ENCODE assay signal across 15 cellular contexts in genomic region chr2:217371681-217372297, GRCh38.
DNase-seq lines count a peak whose midpoint lies in the region; ATAC-seq and TF ChIP-seq lines count a peak whose summit lies in the region.
"Had no signal": no experiment of that assay in that cellular context is flagged by ENCODE, and none has a peak within 500 bp of the region (broad histone marks: within the 10 kb centered on the region; RNA-seq: fewer than 3 reads in every experiment).

No MANE protein-coding gene starts in this region.

- TF ChIP-seq POLR2A in thyroid gland (IDR thresholded peaks at IDR 0.05) = peak in 1 of 2 donors; percentile 46

- DNase-seq in Right ventricle myocardium superior = no peak
- no peak for DNase-seq in left ventricle myocardium inferior
- DNase-seq in astrocyte of the hippocampus (ENCODE audit: low read depth, low spot score) = peak; percentile 87
- DNase-seq in mucosa of gallbladder (ENCODE audit: low spot score) = peak; percentile 22
- peak; percentile 89 to 90 for DNase-seq in thyroid gland
- no peak for DNase-seq in activated CD8-positive, alpha-beta memory T cell treated with anti-CD3 and anti-CD28 coated beads, Interleukin-2, amount 50 U/mL, for 4 hours
- DNase-seq in NCI-H128 (lab: John Stamatoyannopoulos, UW; ENCODE audit: unreplicated experiment) = no peak
- DNase-seq: activated CD4-positive, alpha-beta T cell treated with anti-CD3 and anti-CD28 coated beads for 1 hour; activated naive CD4-positive, alpha-beta T cell treated with anti-CD3 and anti-CD28 coated beads, Interleukin-2, amount 10 ng/mL, durations not matched to agents 7 days and 5 days; activated T-cell treated with anti-CD3 and anti-CD28 coated beads for 4 hours; brain microvascular endothelial cell; hippocampal formation; SIG-M5 had no signal

- H3K4me1 ChIP-seq in left ventricle myocardium inferior (peaks cover 32% of the 10 kb centered on the region), thyroid gland (peaks cover 31 to 45% of the 10 kb centered on the region in 2 donors)

- ATAC-seq in Right ventricle myocardium superior (ENCODE audit: poor library complexity) (peak; percentile 40), HG02763 (IDR thresholded peaks at IDR 0.05; ENCODE audit: unreplicated experiment) (no peak)

- no peaks in the 10 kb centered on the region for H3K9me3 ChIP-seq in left ventricle myocardium inferior (replicated peaks)
- H3K9me3 ChIP-seq in thyroid gland = no peaks in the 10 kb centered on the region
- H3K9me3 ChIP-seq: prostate gland had no signal

- WGBS in thyroid gland, 2 donors = 34 to 46% methylated on average over 10 of the region's 10 CpGs

- no peak overlapping the region for H3K27ac ChIP-seq in left ventricle myocardium inferior (replicated peaks)
- H3K27ac ChIP-seq in thyroid gland = peak overlapping the region; percentile 89 to 98 (median 96)
- H3K27ac ChIP-seq: brain microvascular endothelial cell had no signal

- H3K27me3 ChIP-seq in left ventricle myocardium inferior (ENCODE audit: low read depth) (no peaks in the 10 kb centered on the region), thyroid gland (no peaks in the 10 kb centered on the region)
- H3K27me3 ChIP-seq: brain microvascular endothelial cell had no signal

- no peaks in the 10 kb centered on the region for H3K36me3 ChIP-seq in left ventricle myocardium inferior
- no peaks in the 10 kb centered on the region for H3K36me3 ChIP-seq in thyroid gland
- H3K36me3 ChIP-seq: brain microvascular endothelial cell, prostate gland had no signal

- TF ChIP-seq CTCF in left ventricle myocardium inferior (IDR thresholded peaks at IDR 0.05; ENCODE audit: borderline replicate concordance) (no peak), thyroid gland (IDR thresholded peaks at IDR 0.05) (no peak)

- H3K4me3 ChIP-seq in left ventricle myocardium inferior (no peak overlapping the region), thyroid gland (replicated peaks in 1 of 3) (no peak overlapping the region)
- H3K4me3 ChIP-seq: prostate gland had no signal

- intact Hi-C loops in Right ventricle myocardium superior (cut with DNase I) (no loop called here), left ventricle myocardium inferior (cut with micrococcal nuclease) (no loop called here), thyroid gland (cut with DNase I) (no loop called here)

Comparison
In these comparisons a context has a peak if more than half of its experiments do, and no peak if none do; other contexts are left out.
1. DNase-seq: peak in astrocyte of the hippocampus (single experiment), mucosa of gallbladder (single experiment) and thyroid gland (2 of 2); none in Right ventricle myocardium superior (single experiment), left ventricle myocardium inferior (single experiment), activated CD8-positive, alpha-beta memory T cell treated with anti-CD3 and anti-CD28 coated beads, Interleukin-2, amount 50 U/mL, for 4 hours (single experiment) and NCI-H128 (single experiment).